8 cellular contexts compared by ENCODE assay signal in the genomic region with DNA sequence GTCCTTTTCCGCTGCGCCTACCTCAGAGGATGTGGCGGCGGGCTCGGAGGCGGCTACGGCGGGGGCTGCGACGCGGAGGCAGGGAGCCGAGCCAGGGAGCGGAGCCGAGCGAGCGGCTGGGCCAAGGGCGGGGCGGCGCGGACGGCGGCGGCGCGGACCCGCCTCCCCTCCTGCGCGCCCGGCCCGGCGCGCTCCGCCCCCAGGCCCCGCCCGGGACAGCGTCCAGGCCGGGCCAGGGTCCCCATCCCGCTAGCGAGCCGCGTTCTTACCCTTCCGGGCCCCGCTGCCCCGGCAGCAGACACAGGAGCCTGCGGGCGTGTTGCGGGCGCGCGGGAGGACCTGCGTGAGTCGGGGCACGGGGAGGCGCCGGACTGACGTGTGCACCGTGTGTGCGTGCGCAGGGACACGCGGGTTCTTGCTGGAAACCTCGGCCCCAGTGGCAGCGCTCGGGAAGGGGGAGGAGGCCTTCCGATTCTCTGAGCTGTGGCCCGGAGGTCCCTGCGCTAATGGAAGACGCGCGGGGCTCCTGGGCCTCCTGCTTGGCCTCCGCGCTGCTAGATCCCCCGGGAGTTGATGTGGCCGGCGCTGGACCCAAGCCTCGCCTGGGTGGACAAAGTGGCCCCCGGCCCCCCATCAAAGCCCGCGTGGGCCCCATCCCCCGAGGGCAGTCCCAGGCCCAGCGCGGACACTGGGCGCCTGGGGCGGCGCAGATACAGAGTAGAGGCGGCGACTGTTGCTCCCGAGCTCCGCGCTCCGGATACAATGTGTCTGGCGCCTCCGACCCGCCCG. TPM values are rescaled to one million over a fixed set of nuclear protein-coding genes. Genes with fewer than 3 reads are reported as not detected.
A peak's percentile ranks its signal among the peaks of the same experiment; 100 is the strongest.
DNase-seq lines count a peak whose midpoint lies in the region; ATAC-seq and TF ChIP-seq lines count a peak whose summit lies in the region.

A gene with protein sequence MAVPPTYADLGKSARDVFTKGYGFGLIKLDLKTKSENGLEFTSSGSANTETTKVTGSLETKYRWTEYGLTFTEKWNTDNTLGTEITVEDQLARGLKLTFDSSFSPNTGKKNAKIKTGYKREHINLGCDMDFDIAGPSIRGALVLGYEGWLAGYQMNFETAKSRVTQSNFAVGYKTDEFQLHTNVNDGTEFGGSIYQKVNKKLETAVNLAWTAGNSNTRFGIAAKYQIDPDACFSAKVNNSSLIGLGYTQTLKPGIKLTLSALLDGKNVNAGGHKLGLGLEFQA (minus strand): TSS at position 350 of the 789 bp plus-strand sequence. CDS start 11,963 bp downstream, outside the sequence.

- no peaks in the 10 kb centered on the region for H3K27me3 Mint-ChIP-seq in activated naive CD8-positive, alpha-beta T cell

- DNase-seq in G401 (ENCODE audit: low spot score) (peak; percentile 83), SKM-1 treated with dmso at 0.1 percent for 144 hours (lab: John Stamatoyannopoulos, UW; ENCODE audit: unreplicated experiment) (peak; percentile 84), head of caudate nucleus (peak; percentile 49 to 92 (median 84)), tibial nerve (ENCODE audit: low spot score in 2 of 2) (peak; percentile 50 to 70)

- H3K27me3 ChIP-seq in parathyroid adenoma (ENCODE audit: control insufficient read depth, insufficient read depth, low read length): no peaks in the 10 kb centered on the region
- H3K27me3 ChIP-seq in tibial nerve: no peaks in the 10 kb centered on the region

- peaks cover 26% of the 10 kb centered on the region for H3K4me1 ChIP-seq in parathyroid adenoma
- peaks cover 0 to 56% (median 40%) of the 10 kb centered on the region in 4 donors for H3K4me1 ChIP-seq in tibial nerve

- peak within 1 kb of the TSS; percentile 98 for H3K27ac Mint-ChIP-seq in activated naive CD8-positive, alpha-beta T cell

- peaks cover 45% of the 10 kb centered on the region for H3K4me1 Mint-ChIP-seq in activated naive CD8-positive, alpha-beta T cell (ENCODE audit: low read depth)

- TF ChIP-seq EP300 in tibial nerve (IDR thresholded peaks at IDR 0.05): peak; percentile 46 to 92

- TF ChIP-seq CTCF in parathyroid adenoma (IDR thresholded peaks at IDR 0.05): no peak
- peak in 2 of 5 experiments; percentile 18 to 27 for TF ChIP-seq CTCF in tibial nerve (IDR thresholded peaks at IDR 0.05)

- peak within 1 kb of the TSS; percentile 98 for H2AFZ ChIP-seq in parathyroid adenoma

- H3K27ac ChIP-seq in KOPT-K1 (ENCODE audit: low read depth, low read length, poor library complexity, severe bottlenecking) (peak within 1 kb of the TSS; percentile 97), parathyroid adenoma (peak within 1 kb of the TSS; percentile 98), tibial nerve (peak within 1 kb of the TSS; percentile 98 to 99 (median 98))

- H3K36me3 ChIP-seq in KOPT-K1 (ENCODE audit: insufficient read depth, low read length) (peaks cover 33% of the 10 kb centered on the region), parathyroid adenoma (ENCODE audit: control insufficient read depth, insufficient read depth, low read length) (no peaks in the 10 kb centered on the region), tibial nerve (no peaks in the 10 kb centered on the region)

- H3K9me3 ChIP-seq in KOPT-K1 (ENCODE audit: insufficient read depth, low read length, poor library complexity, severe bottlenecking): no peaks in the 10 kb centered on the region
- H3K9me3 ChIP-seq in parathyroid adenoma (ENCODE audit: control insufficient read depth, low read length): no peaks in the 10 kb centered on the region
- no peaks in the 10 kb centered on the region for H3K9me3 ChIP-seq in tibial nerve

- no peaks in the 10 kb centered on the region for H3K9me3 Mint-ChIP-seq in activated naive CD8-positive, alpha-beta T cell (ENCODE audit: low read depth)

- peaks cover 6% of the 10 kb centered on the region for H3K36me3 Mint-ChIP-seq in activated naive CD8-positive, alpha-beta T cell

- peak; percentile 25 to 82 for TF ChIP-seq POLR2A in tibial nerve (IDR thresholded peaks at IDR 0.05)

- peak; percentile 74 for ATAC-seq in GM21786 (IDR thresholded peaks at IDR 0.05; ENCODE audit: unreplicated experiment)

- in situ Hi-C loops in G401 (cut with HindIII; ENCODE audit: low sequenced_read_pairs): no loop called here

- H3K4me2 ChIP-seq in parathyroid adenoma (ENCODE audit: low read length): peak within 1 kb of the TSS; percentile 61

- peak within 1 kb of the TSS; percentile 96 for H3K4me3 Mint-ChIP-seq in activated naive CD8-positive, alpha-beta T cell

- WGBS in tibial nerve, 2 donors: 0% methylated on average over 6 to 45 of the region's 95 CpGs

- peaks cover 37% of the 10 kb centered on the region for H3K79me2 ChIP-seq in parathyroid adenoma

- intact Hi-C loops in head of caudate nucleus (cut with DNase I): no loop called here

- H3K9ac ChIP-seq in parathyroid adenoma: peak within 1 kb of the TSS; percentile 96

- peak within 1 kb of the TSS; percentile 67 for H3K4me3 ChIP-seq in parathyroid adenoma (ENCODE audit: low read depth, low read length)
- peak within 1 kb of the TSS; percentile 78 to 93 (median 88) for H3K4me3 ChIP-seq in tibial nerve

RNA-seq across cellular contexts. Expression of the gene that starts here (rescaled TPM):
- 410 and 470 TPM in 2 replicates for total RNA-seq in G401 (2014; rRNA removed; shearing (Covaris generic))
- 100 to 1,000 TPM in 1 of 4 donors, 10 to 100 TPM in 3; 64.7 to 103 (median 71.9) TPM for total RNA-seq in tibial nerve

Comparison
In these comparisons a context has a peak if more than half of its experiments do, and no peak if none do; other contexts are left out.
1. Peak in every context shown above with its lines: DNase-seq, ATAC-seq, H3K4me3 ChIP-seq and H3K27ac ChIP-seq.